ENCODE assay signal across 12 cellular contexts in genomic region chr9:126984969-126985368, GRCh38.
DNase-seq lines count a peak whose midpoint lies in the region; ATAC-seq and TF ChIP-seq lines count a peak whose summit lies in the region.
"Had no signal": no experiment of that assay in that cellular context is flagged by ENCODE, and none has a peak within 500 bp of the region (broad histone marks: within the 10 kb centered on the region; RNA-seq: fewer than 3 reads in every experiment).

No MANE protein-coding gene starts in this region.

- H3K9ac ChIP-seq in GM23248, result no peak overlapping the region

- POLR2A ChIA-PET in RWPE1 (lab: Yijun Ruan, JAX; ENCODE audit: low non-redundant PET), result no interaction called here

- TF ChIP-seq POLR2A in ovary (IDR thresholded peaks at IDR 0.05), result no peak

- ATAC-seq in esophagus mucosa, result peak; percentile 69
- peak; percentile 23 for ATAC-seq in sciatic nerve
- ATAC-seq in HG03139 (IDR thresholded peaks at IDR 0.05; ENCODE audit: unreplicated experiment), result no peak

- no peak overlapping the region for H2AFZ ChIP-seq in GM23248

- H3K79me2 ChIP-seq in GM23248 (ENCODE audit: insufficient read depth), result no peaks in the 10 kb centered on the region

- H3K27ac ChIP-seq in GM23248 (no peak overlapping the region), RWPE1 (peak overlapping the region; percentile 57), ovary (no peak overlapping the region)
- H3K27ac ChIP-seq: esophagus muscularis mucosa had no signal

- no peak overlapping the region for H3K4me2 ChIP-seq in GM23248 (ENCODE audit: unreplicated experiment)

- peaks cover 32% of the 10 kb centered on the region for H3F3A ChIP-seq in GM23248 (ENCODE audit: insufficient read depth)

- H4K20me1 ChIP-seq in GM23248 (ENCODE audit: insufficient read depth), result no peaks in the 10 kb centered on the region

- TF ChIP-seq EP300 in ovary (IDR thresholded peaks at IDR 0.05), result no peak

- H3K4me1 ChIP-seq in GM23248 (ENCODE audit: insufficient read depth) (peaks cover 21% of the 10 kb centered on the region), ovary (ENCODE audit: insufficient read depth) (peaks cover 4% of the 10 kb centered on the region)

- no peaks in the 10 kb centered on the region for H3K36me3 ChIP-seq in GM23248 (ENCODE audit: low read depth)
- H3K36me3 ChIP-seq in ovary, result no peaks in the 10 kb centered on the region

- H3K4me3 ChIP-seq in GM23248 (no peak overlapping the region), ovary (no peak overlapping the region)
- H3K4me3 ChIP-seq: esophagus muscularis mucosa, skin epidermis had no signal

- H3K9me2 ChIP-seq in GM23248 (ENCODE audit: insufficient read depth), result no peaks in the 10 kb centered on the region

- 52 to 58% methylated on average over 3 of the region's 3 CpGs for WGBS in GM23248 (ENCODE audit: low coverage in 1 of 2, low lambda C conversion rate in 2 of 2, missing lambda C conversion rate in 2 of 2), 2 experiments
- WGBS in ovary, 3 donors, result 89 to 91% (median 91%) methylated on average over 3 of the region's 3 CpGs

- in situ Hi-C loops in GM23248 (cut with MboI), result no loop called here

- H3K27me3 ChIP-seq in GM23248 (replicated peaks; ENCODE audit: insufficient read depth) (no peaks in the 10 kb centered on the region), ovary (no peaks in the 10 kb centered on the region)
- H3K27me3 ChIP-seq: esophagus muscularis mucosa had no signal

- no peak for TF ChIP-seq CTCF in RWPE1 (conservative IDR thresholded peaks at IDR 0.05; ENCODE audit: low read depth)
- no peak for TF ChIP-seq CTCF in ovary (IDR thresholded peaks at IDR 0.05)

- H3K9me3 ChIP-seq in GM23248 (ENCODE audit: low read depth), result no peaks in the 10 kb centered on the region
- no peaks in the 10 kb centered on the region for H3K9me3 ChIP-seq in ovary
- H3K9me3 ChIP-seq: Caco-2, esophagus muscularis mucosa had no signal

- CTCF ChIA-PET in RWPE1 (lab: Yijun Ruan, JAX), result interaction anchor here (0.5 kb wide), 1 partner anchor 37 kb away, joined by 3 read pairs; no protein-coding TSS in a partner anchor

- peak; percentile 14 for DNase-seq in GM23248
- DNase-seq in RWPE1 (ENCODE audit: low spot score), result peak; percentile 30
- DNase-seq in sciatic nerve (ENCODE audit: low spot score), result no peak
- no peak for DNase-seq in HuH-7 (ENCODE audit: low spot score)
- DNase-seq in ovary, result no peak
- no peak for DNase-seq in epidermal melanocyte (ENCODE audit: insufficient read length, low spot score)
- DNase-seq: activated CD4-positive, alpha-beta T cell treated with anti-CD3 and anti-CD28 coated beads, Interleukin-2, amount 10 ng/mL, durations not matched to agents 24 days and 14 days; Caco-2 had no signal

- intact Hi-C loops in sciatic nerve (cut with DNase I), result no loop called here
- intact Hi-C loops in ovary (cut with DNase I), result no loop called here

Comparison
In these comparisons a context has a peak if more than half of its experiments do, and no peak if none do; other contexts are left out.
1. DNase-seq: peak in GM23248 (single experiment) and RWPE1 (single experiment); none in sciatic nerve (single experiment), HuH-7 (single experiment), ovary (0 of 5) and epidermal melanocyte (single experiment).